In the genomic region with DNA sequence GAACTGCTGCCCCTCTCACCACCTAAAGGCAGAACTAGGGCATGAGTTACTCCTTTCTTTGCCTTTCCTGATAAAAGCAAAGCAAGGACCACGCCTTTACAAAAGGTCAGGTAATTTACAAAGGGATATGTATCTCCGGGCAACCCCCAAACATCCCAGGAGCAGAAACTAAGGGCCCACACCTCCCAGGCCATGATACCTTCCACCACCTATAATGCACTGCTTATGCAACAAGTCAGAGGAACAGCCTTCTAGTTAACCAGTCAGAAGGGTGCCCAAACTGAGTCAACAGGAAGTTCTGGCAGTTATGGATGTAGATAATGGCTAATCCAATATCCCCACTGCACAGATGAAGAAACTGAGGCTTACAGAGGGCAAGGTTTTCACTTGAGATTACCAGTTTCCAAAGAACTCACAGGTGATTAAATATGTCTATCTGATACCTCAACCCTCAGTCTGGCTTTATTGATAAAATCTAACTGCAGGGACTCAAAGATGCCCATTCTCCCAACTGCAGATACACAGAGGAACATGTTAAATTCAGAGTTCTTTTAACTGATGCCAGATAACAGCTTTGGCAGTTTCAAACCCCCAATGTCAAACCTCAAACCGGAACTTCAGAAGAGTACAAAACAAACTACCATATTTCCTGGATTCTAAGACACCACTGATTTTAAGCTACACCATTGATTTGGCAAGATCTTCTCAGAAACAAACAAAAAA, we compare ENCODE assay signal across 8 cellular contexts. TPM values are rescaled to one million over a fixed set of nuclear protein-coding genes. Genes with fewer than 3 reads are reported as not detected.
A peak's percentile ranks its signal among the peaks of the same experiment; 100 is the strongest.
DNase-seq lines count a peak whose midpoint lies in the region; FAIRE-seq and TF ChIP-seq lines count a peak whose summit lies in the region.

No MANE protein-coding gene starts in this region.

- no peak overlapping the region for H4K5ac ChIP-seq in mesendoderm (ENCODE audit: low read length)

- H3K23ac ChIP-seq in mesendoderm (ENCODE audit: low read length) = no peak overlapping the region

- no peak overlapping the region for H3K4ac ChIP-seq in mesendoderm (ENCODE audit: low read depth, low read length)

- H2BK5ac ChIP-seq in mesendoderm (ENCODE audit: low read length) = no peak overlapping the region

- H3K79me1 ChIP-seq in mesendoderm (ENCODE audit: low read length) = no peaks in the 10 kb centered on the region

- no peak overlapping the region for H3K9ac ChIP-seq in mesendoderm (ENCODE audit: low read length)

- no peak overlapping the region for H2BK120ac ChIP-seq in mesendoderm (ENCODE audit: low read depth, low read length)

- H3K18ac ChIP-seq in mesendoderm (ENCODE audit: low read length) = no peak overlapping the region

- H3K27me3 ChIP-seq in small intestine (ENCODE audit: control insufficient read depth in 2 of 2, insufficient read depth in 2 of 2, low read length in 2 of 2) (no peaks in the 10 kb centered on the region), mesendoderm (ENCODE audit: insufficient read depth, low read length, poor library complexity) (no peaks in the 10 kb centered on the region)

- H3K4me1 ChIP-seq in small intestine (ENCODE audit: control insufficient read depth in 2 of 2, insufficient read depth in 1 of 2, low read depth in 1 of 2, low read length in 1 of 2) = peaks cover 0 to 21% of the 10 kb centered on the region in 2 donors
- peaks cover 2% of the 10 kb centered on the region for H3K4me1 ChIP-seq in mesendoderm (ENCODE audit: control insufficient read depth, low read depth, low read length)

- H3K9me3 ChIP-seq in small intestine (ENCODE audit: control insufficient read depth, low read depth) = no peaks in the 10 kb centered on the region

- FAIRE-seq in small intestine (lab: Jason Lieb, UNC) = no peak

- no peak overlapping the region for H3K4me2 ChIP-seq in mesendoderm (ENCODE audit: low read length)

- TF ChIP-seq POLR2A in GM15510 (IDR thresholded peaks at IDR 0.05; ENCODE audit: borderline replicate concordance, extremely low read depth, insufficient read length) = peak; percentile 21

- H3K4me3 ChIP-seq in epithelial cell of esophagus (ENCODE audit: low read length) (no peak overlapping the region), small intestine (ENCODE audit: low read depth in 1 of 2, low read length in 2 of 2) (peak overlapping the region in 1 of 2 donors; percentile 18), mesendoderm (ENCODE audit: low read length) (no peak overlapping the region)

- no peak overlapping the region for H2BK15ac ChIP-seq in mesendoderm (replicated peaks; ENCODE audit: low read depth)

- peak overlapping the region; percentile 65 to 75 for H3K27ac ChIP-seq in small intestine (ENCODE audit: low read depth in 1 of 2, low read length in 1 of 2)
- no peak overlapping the region for H3K27ac ChIP-seq in mesendoderm (ENCODE audit: low read depth, low read length)

- H3K79me2 ChIP-seq in mesendoderm (ENCODE audit: control insufficient read depth, insufficient read depth, low read length) = no peaks in the 10 kb centered on the region

- H2AK5ac ChIP-seq in mesendoderm (ENCODE audit: low read length) = no peak overlapping the region

- 26 to 35% (median 31%) methylated on average over 3 of the region's 3 CpGs for WGBS in small intestine, 3 donors
- no CpG with 5 or more reads among the region's 3 CpGs for WGBS in mesendoderm (ENCODE audit: extremely low coverage, insufficient coverage, low lambda C conversion rate)

- H3K56ac ChIP-seq in mesendoderm (ENCODE audit: low read length) = no peak overlapping the region

- H3K36me3 ChIP-seq in small intestine (ENCODE audit: control insufficient read depth in 2 of 2, insufficient read depth in 2 of 2, low read length in 2 of 2) (no peaks in the 10 kb centered on the region), mesendoderm (ENCODE audit: control insufficient read depth, insufficient read depth, low read length) (no peaks in the 10 kb centered on the region)

- TF ChIP-seq CTCF in epithelial cell of esophagus (IDR thresholded peaks at IDR 0.05; ENCODE audit: insufficient read depth, low read depth, low read length, missing control alignments) = no peak

- H4K8ac ChIP-seq in mesendoderm (ENCODE audit: low read depth, low read length) = no peak overlapping the region

- DNase-seq in SKM-1 (lab: John Stamatoyannopoulos, UW; ENCODE audit: unreplicated experiment) (peak; percentile 48), epithelial cell of esophagus (ENCODE audit: low read depth) (peak; percentile 54), small intestine (peak; percentile 58), NCI-H2171 (lab: John Stamatoyannopoulos, UW) (no peak), GM03348 (ENCODE audit: low spot score) (no peak), mesendoderm (no peak), NCI-H1694 treated with DMSO at 0.1 percent for 48 hours (lab: John Stamatoyannopoulos, UW) (no peak)

RNA-seq across cellular contexts. Expression of a gene that starts 16.8 kb away (rescaled TPM):
- 1 to 10 TPM; 2.0 to 7.0 (median 2.2) TPM for polyA plus RNA-seq in small intestine
- 3.3 TPM for polyA plus RNA-seq in mesendoderm (2013, experiment 1 of 2)
- polyA plus RNA-seq in mesendoderm (2013, experiment 2 of 2) = 3.4 TPM

RNA-seq across cellular contexts. Expression of a gene that starts 20.7 kb away (rescaled TPM):
- polyA plus RNA-seq in small intestine = 10 to 100 TPM in 2 of 3 donors, 1 to 10 TPM in 1; 8.5 to 16.3 (median 13.5) TPM
- 2.7 TPM for polyA plus RNA-seq in mesendoderm (2013, experiment 1 of 2)
- 2.6 TPM for polyA plus RNA-seq in mesendoderm (2013, experiment 2 of 2)

RNA-seq across cellular contexts. Expression of a gene that starts 39.4 kb away (rescaled TPM):
- polyA plus RNA-seq in small intestine = under 1 TPM in 1 of 3 donors, not detected in 2; 0.55 TPM
- polyA plus RNA-seq in mesendoderm (2013, experiment 1 of 2) = not detected
- polyA plus RNA-seq in mesendoderm (2013, experiment 2 of 2) = not detected

RNA-seq across cellular contexts. Expression of a gene that starts 50.6 kb away (rescaled TPM):
- 10 to 100 TPM; 17.6 to 28.2 (median 26.2) TPM for polyA plus RNA-seq in small intestine
- polyA plus RNA-seq in mesendoderm (2013, experiment 1 of 2) = 264 TPM
- 276 TPM for polyA plus RNA-seq in mesendoderm (2013, experiment 2 of 2)

RNA-seq across cellular contexts. Expression of a gene that starts 50.7 kb away (rescaled TPM):
- polyA plus RNA-seq in small intestine = 1 to 10 TPM; 1.5 to 5.9 (median 2.2) TPM
- 2.6 TPM for polyA plus RNA-seq in mesendoderm (2013, experiment 1 of 2)
- polyA plus RNA-seq in mesendoderm (2013, experiment 2 of 2) = 2.6 TPM

Comparison
In these comparisons a context has a peak if more than half of its experiments do, and no peak if none do; other contexts are left out.
1. DNase-seq: peak in SKM-1 (single experiment), epithelial cell of esophagus (single experiment) and small intestine (single experiment); none in NCI-H2171 (single experiment), GM03348 (single experiment), mesendoderm (single experiment) and NCI-H1694 treated with DMSO at 0.1 percent for 48 hours (single experiment).